In the genomic region with DNA sequence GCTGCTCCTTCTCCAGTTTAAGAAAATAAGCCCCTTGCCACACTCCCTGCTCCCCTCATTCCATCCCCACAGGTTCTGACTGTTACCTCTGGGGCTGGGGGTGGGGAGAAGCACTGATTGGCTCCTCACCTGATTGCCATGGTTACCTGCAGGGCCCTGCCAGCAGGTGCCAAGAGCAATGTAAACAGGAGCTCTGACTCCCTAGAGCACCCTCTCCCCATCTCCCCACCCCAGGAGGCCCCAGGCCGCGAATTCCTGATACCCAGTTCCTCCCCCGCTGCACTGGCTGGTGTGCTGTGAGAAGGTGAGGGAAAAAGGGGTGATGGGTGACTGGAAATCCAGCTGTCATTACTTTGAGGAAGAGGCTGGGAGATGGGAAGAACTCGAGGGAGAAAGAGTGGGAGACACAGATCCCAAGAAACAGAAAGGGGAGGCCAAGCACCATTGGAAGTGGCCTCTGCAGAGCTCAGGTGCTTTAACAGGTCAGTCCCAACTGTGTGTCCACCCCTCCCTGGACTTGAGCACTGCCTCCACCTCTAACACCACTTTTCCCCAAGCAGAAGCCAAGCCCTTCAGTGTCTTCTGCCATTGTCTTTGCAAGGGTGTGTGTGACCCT, we compare ENCODE assay signal across 15 cellular contexts. TPM values are rescaled to one million over a fixed set of nuclear protein-coding genes. Genes with fewer than 3 reads are reported as not detected.
A peak's percentile ranks its signal among the peaks of the same experiment; 100 is the strongest.
DNase-seq lines count a peak whose midpoint lies in the region; ATAC-seq and TF ChIP-seq lines count a peak whose summit lies in the region.
"Had no signal": no experiment of that assay in that cellular context is flagged by ENCODE, and none has a peak within 500 bp of the region (broad histone marks: within the 10 kb centered on the region; RNA-seq: fewer than 3 reads in every experiment).

No MANE protein-coding gene starts in this region.

- ATAC-seq in GM23338 (peak; percentile 41), body of pancreas (no peak), HG03045 (IDR thresholded peaks at IDR 0.05; ENCODE audit: unreplicated experiment) (no peak)
- no peak for ATAC-seq in activated CD4-positive, alpha-beta T cell treated with anti-CD3 and anti-CD28 coated beads for 36 hours

- TF ChIP-seq POLR2A in body of pancreas (IDR thresholded peaks at IDR 0.05) = no peak

- no peak overlapping the region for H3K4me3 ChIP-seq in GM23338
- H3K4me3 ChIP-seq in body of pancreas = no peak overlapping the region
- H3K4me3 ChIP-seq: esophagus squamous epithelium had no signal

- H3K9me3 Mint-ChIP-seq in GM23338 (no peaks in the 10 kb centered on the region; the same call in 2 of the 3 replicates), neural crest cell (no peaks in the 10 kb centered on the region)
- no peaks in the 10 kb centered on the region for H3K9me3 Mint-ChIP-seq in activated CD4-positive, alpha-beta T cell treated with anti-CD3 and anti-CD28 coated beads for 36 hours (ENCODE audit: low read depth)
- H3K9me3 Mint-ChIP-seq: activated CD4-positive, alpha-beta T cell treated with anti-CD3 and anti-CD28 coated beads, Interleukin-2, amount 10 ng/mL, durations not matched to agents 7 days and 5 days; central memory CD8-positive, alpha-beta T cell had no signal

- H3K4me2 ChIP-seq in GM23338 = peak overlapping the region; percentile 60; the same call in 1 of the 2 replicates

- H3K27ac Mint-ChIP-seq in GM23338 = peak overlapping the region; percentile 68; the same call in 1 of the 2 replicates
- H3K27ac Mint-ChIP-seq in neural crest cell (ENCODE audit: unreplicated experiment) = peak overlapping the region; percentile 27
- H3K27ac Mint-ChIP-seq in activated CD4-positive, alpha-beta T cell treated with anti-CD3 and anti-CD28 coated beads for 36 hours = no peak overlapping the region
- H3K27ac Mint-ChIP-seq: activated CD4-positive, alpha-beta T cell treated with anti-CD3 and anti-CD28 coated beads, Interleukin-2, amount 10 ng/mL, durations not matched to agents 7 days and 5 days had no signal

- H3K27ac ChIP-seq in GM23338 (ENCODE audit: low read depth) (no peak overlapping the region), body of pancreas (peak overlapping the region in 3 of 4 donors; percentile 78 to 95 (median 89))
- H3K27ac ChIP-seq: neutrophil had no signal

- H3K36me3 ChIP-seq in GM23338 (ENCODE audit: insufficient read depth) (no peaks in the 10 kb centered on the region; the same call in 1 of the 2 replicates), body of pancreas (replicated peaks in 1 of 2; ENCODE audit: insufficient read depth in 1 of 2, low read depth in 2 of 2) (peaks cover 0 to 7% of the 10 kb centered on the region in 2 donors)
- H3K36me3 ChIP-seq: neutrophil had no signal

- CTCF ChIA-PET in activated CD4-positive, alpha-beta T cell treated with anti-CD3 and anti-CD28 coated beads for 36 hours (lab: Charles Lee) = no interaction called here

- H3K4me3 Mint-ChIP-seq in GM23338 (peak overlapping the region; percentile 46), neural crest cell (peak overlapping the region; percentile 76)
- H3K4me3 Mint-ChIP-seq in activated CD4-positive, alpha-beta T cell treated with anti-CD3 and anti-CD28 coated beads for 36 hours = no peak overlapping the region
- H3K4me3 Mint-ChIP-seq: activated CD4-positive, alpha-beta T cell treated with anti-CD3 and anti-CD28 coated beads, Interleukin-2, amount 10 ng/mL, durations not matched to agents 7 days and 5 days; central memory CD8-positive, alpha-beta T cell had no signal

- DNase-seq in GM23338 (ENCODE audit: low spot score) = peak; percentile 59
- DNase-seq in NCI-H1436 (lab: John Stamatoyannopoulos, UW) = peak; percentile 87
- peak in 3 of 4 donors; percentile 62 to 71 (median 69) for DNase-seq in body of pancreas
- no peak for DNase-seq in neural crest cell (ENCODE audit: low read depth, low spot score)
- DNase-seq in A172 (ENCODE audit: low spot score) = no peak
- DNase-seq in activated CD4-positive, alpha-beta T cell treated with anti-CD3 and anti-CD28 coated beads for 36 hours = no peak
- no peak for DNase-seq in GM19240 (ENCODE audit: insufficient read length, low spot score)
- DNase-seq: activated CD4-positive, alpha-beta T cell treated with anti-CD3 and anti-CD28 coated beads, Interleukin-2, amount 10 ng/mL, durations not matched to agents 7 days and 5 days; activated gamma-delta T cell treated with Interleukin-2 at 50 U/mL for 16 hours; DND-41; esophagus squamous epithelium; NCI-H446 treated with DMSO at 0.1 percent for 48 hours had no signal

- POLR2A ChIA-PET in activated CD4-positive, alpha-beta T cell treated with anti-CD3 and anti-CD28 coated beads for 36 hours (lab: Charles Lee) = no interaction called here

- 35 to 49% methylated on average over 3 to 4 of the region's 4 CpGs for WGBS in body of pancreas, 2 donors

- H4K20me1 ChIP-seq in GM23338 (replicated peaks; ENCODE audit: insufficient read depth) = peaks cover 56% of the 10 kb centered on the region

- TF ChIP-seq CTCF in GM23338 (conservative IDR thresholded peaks at IDR 0.05; ENCODE audit: low read depth in 2 of 2) (no peak), body of pancreas (IDR thresholded peaks at IDR 0.05) (no peak), neural crest cell (conservative IDR thresholded peaks at IDR 0.05) (no peak)

- H3K4me1 ChIP-seq in GM23338 (ENCODE audit: insufficient read depth) = peaks cover 35% of the 10 kb centered on the region
- peaks cover 59% of the 10 kb centered on the region for H3K4me1 ChIP-seq in body of pancreas

- H3K27me3 ChIP-seq in GM23338 (ENCODE audit: insufficient read depth) (no peaks in the 10 kb centered on the region), body of pancreas (no peaks in the 10 kb centered on the region)

- peaks cover 44% of the 10 kb centered on the region for H3K36me3 Mint-ChIP-seq in GM23338 (ENCODE audit: low read depth)
- H3K36me3 Mint-ChIP-seq in neural crest cell (ENCODE audit: low read depth) = peaks cover 3% of the 10 kb centered on the region
- H3K36me3 Mint-ChIP-seq in activated CD4-positive, alpha-beta T cell treated with anti-CD3 and anti-CD28 coated beads for 36 hours (ENCODE audit: low read depth) = no peaks in the 10 kb centered on the region

- no peaks in the 10 kb centered on the region for H3K9me3 ChIP-seq in body of pancreas
- H3K9me3 ChIP-seq: esophagus squamous epithelium, neutrophil had no signal

- peaks cover 81% of the 10 kb centered on the region for H3K79me2 ChIP-seq in GM23338 (replicated peaks; ENCODE audit: insufficient read depth)

- peaks cover 33% of the 10 kb centered on the region for H3K27me3 Mint-ChIP-seq in GM23338 (ENCODE audit: insufficient read depth, low read depth, poor library complexity)
- no peaks in the 10 kb centered on the region for H3K27me3 Mint-ChIP-seq in neural crest cell (ENCODE audit: low read depth)
- H3K27me3 Mint-ChIP-seq in activated CD4-positive, alpha-beta T cell treated with anti-CD3 and anti-CD28 coated beads for 36 hours = peaks cover 17% of the 10 kb centered on the region

- no peaks in the 10 kb centered on the region for H3K9me2 ChIP-seq in GM23338 (ENCODE audit: insufficient read depth)

- H3K4me1 Mint-ChIP-seq in GM23338 = peaks cover 58% of the 10 kb centered on the region
- peaks cover 55% of the 10 kb centered on the region for H3K4me1 Mint-ChIP-seq in neural crest cell
- H3K4me1 Mint-ChIP-seq in activated CD4-positive, alpha-beta T cell treated with anti-CD3 and anti-CD28 coated beads for 36 hours = peaks cover 9% of the 10 kb centered on the region

- 0 out of 2 replicates have a peak, but pooled peaks cover 3% of the 10 kb centered on the region for H3F3A ChIP-seq in GM23338 (replicated peaks; ENCODE audit: low read depth)

- intact Hi-C loops in body of pancreas (cut with DNase I) = no loop called here
- intact Hi-C loops in activated CD4-positive, alpha-beta T cell treated with anti-CD3 and anti-CD28 coated beads for 36 hours (cut with DNase I, micrococcal nuclease) = no loop called here

- no peak overlapping the region for H2AFZ ChIP-seq in GM23338

TF ChIP-seq in GM23338, 12 proteins besides CTCF, POLR2A, EP300 and RAD21 (continues in another document):
- TF ChIP-seq CREB1 (CRISPR knock-in tag; IDR thresholded peaks at IDR 0.05; ENCODE audit: low read depth) = no peak
- no peak for TF ChIP-seq EZH2phosphoT487 (IDR thresholded peaks at IDR 0.05; ENCODE audit: unreplicated experiment)
- no peak for TF ChIP-seq ZNF331 (CRISPR knock-in tag; IDR thresholded peaks at IDR 0.05; ENCODE audit: low read depth)

RNA-seq across cellular contexts. Expression of a gene that starts 4.5 kb away (rescaled TPM):
- 21.1 and 23.4 TPM in 2 replicates for total RNA-seq in GM23338 (2014; rRNA removed; shearing (Covaris generic))
- polyA plus RNA-seq in GM23338 (2016; fragmentation: Nextera tagmentation; extraction: Ambion mirVana) = 51.9 and 60.9 TPM in 2 replicates
- total RNA-seq in body of pancreas (1 to 10 TPM; 5.9 to 9.3 TPM), neural crest cell (108 and 116 TPM in 2 replicates)
- 8.2 and 9.9 TPM in 2 replicates for total RNA-seq in A172 (2014; rRNA removed; shearing (Covaris generic))
- 1 to 10 TPM; 1.6 to 1.7 TPM for total RNA-seq in activated CD4-positive, alpha-beta T cell treated with anti-CD3 and anti-CD28 coated beads for 36 hours

RNA-seq across cellular contexts. Expression of a gene that starts 8.9 kb away (rescaled TPM):
- total RNA-seq in GM23338 (2014; rRNA removed; shearing (Covaris generic)) = 250 and 270 TPM in 2 replicates
- polyA plus RNA-seq in GM23338 (2016; fragmentation: Nextera tagmentation; extraction: Ambion mirVana) = 523 and 558 TPM in 2 replicates
- 10 to 100 TPM; 68.2 to 99.2 TPM for total RNA-seq in body of pancreas
- total RNA-seq in neural crest cell = 193 and 203 TPM in 2 replicates
- 484 and 521 TPM in 2 replicates for total RNA-seq in A172 (2014; rRNA removed; shearing (Covaris generic))
- 100 to 1,000 TPM; 337 to 396 TPM for total RNA-seq in activated CD4-positive, alpha-beta T cell treated with anti-CD3 and anti-CD28 coated beads for 36 hours

RNA-seq across cellular contexts. Expression of a gene that starts 13.5 kb away (rescaled TPM):
- total RNA-seq in GM23338 (2014; rRNA removed; shearing (Covaris generic)) = 0.94 and 3.4 TPM in 2 replicates
- 8.9 and 9.9 TPM in 2 replicates for polyA plus RNA-seq in GM23338 (2016; fragmentation: Nextera tagmentation; extraction: Ambion mirVana)
- total RNA-seq in body of pancreas = 10 to 100 TPM; 11.2 TPM
- total RNA-seq in neural crest cell = 9.0 and 11.0 TPM in 2 replicates
- total RNA-seq in A172 (2014; rRNA removed; shearing (Covaris generic)) = 7.5 and 12.4 TPM in 2 replicates
- 10 to 100 TPM; 49.4 to 58.6 TPM for total RNA-seq in activated CD4-positive, alpha-beta T cell treated with anti-CD3 and anti-CD28 coated beads for 36 hours

RNA-seq across cellular contexts. Expression of a gene that starts 38.6 kb away (rescaled TPM):
- 2.8 and 3.3 TPM in 2 replicates for total RNA-seq in GM23338 (2014; rRNA removed; shearing (Covaris generic))
- polyA plus RNA-seq in GM23338 (2016; fragmentation: Nextera tagmentation; extraction: Ambion mirVana) = 1.8 and 2.6 TPM in 2 replicates
- total RNA-seq in body of pancreas (100 to 1,000 TPM in 1 of 2 donors, 10 to 100 TPM in 1; 90.8 to 121 TPM), neural crest cell (79.6 and 85.1 TPM in 2 replicates)
- total RNA-seq in A172 (2014; rRNA removed; shearing (Covaris generic)) = 17.4 and 21.4 TPM in 2 replicates
- total RNA-seq in activated CD4-positive, alpha-beta T cell treated with anti-CD3 and anti-CD28 coated beads for 36 hours = 100 to 1,000 TPM; 168 to 174 TPM

RNA-seq across cellular contexts. Expression of a gene that starts 55.7 kb away (rescaled TPM):
- total RNA-seq in GM23338 (2014; rRNA removed; shearing (Covaris generic)) = 36.0 and 43.4 TPM in 2 replicates
- 9.5 and 10.0 TPM in 2 replicates for polyA plus RNA-seq in GM23338 (2016; fragmentation: Nextera tagmentation; extraction: Ambion mirVana)
- 10 to 100 TPM; 20.2 to 30.3 TPM for total RNA-seq in body of pancreas
- 95.3 and 105 TPM in 2 replicates for total RNA-seq in neural crest cell
- 55.6 and 66.9 TPM in 2 replicates for total RNA-seq in A172 (2014; rRNA removed; shearing (Covaris generic))
- 10 to 100 TPM; 36.3 to 41.6 TPM for total RNA-seq in activated CD4-positive, alpha-beta T cell treated with anti-CD3 and anti-CD28 coated beads for 36 hours

Comparison
In these comparisons a context has a peak if more than half of its experiments do, and no peak if none do; other contexts are left out.
1. DNase-seq: peak in GM23338 (single experiment), NCI-H1436 (single experiment) and body of pancreas (3 of 4); none in neural crest cell (single experiment), A172 (single experiment), activated CD4-positive, alpha-beta T cell treated with anti-CD3 and anti-CD28 coated beads for 36 hours (single experiment) and GM19240 (single experiment).